In genomic region chr3:143429628-143430514, GRCh38 we compare ENCODE assay signal across 23 cellular contexts.
DNase-seq lines count a peak whose midpoint lies in the region; ATAC-seq, FAIRE-seq and TF ChIP-seq lines count a peak whose summit lies in the region.
"Had no signal": no experiment of that assay in that cellular context is flagged by ENCODE, and none has a peak within 500 bp of the region (broad histone marks: within the 10 kb centered on the region; RNA-seq: fewer than 3 reads in every experiment).

No MANE protein-coding gene starts in this region.

- H3K27me3 ChIP-seq in GM23338 (ENCODE audit: insufficient read depth) (no peaks in the 10 kb centered on the region), upper lobe of left lung (no peaks in the 10 kb centered on the region)
- H3K27me3 ChIP-seq: hepatocyte, right atrium auricular region had no signal

- H3K79me2 ChIP-seq in GM23338 (replicated peaks; ENCODE audit: insufficient read depth), result no peaks in the 10 kb centered on the region
- H3K79me2 ChIP-seq: hepatocyte had no signal

- H3K36me3 ChIP-seq in GM23338 (ENCODE audit: insufficient read depth), result no peaks in the 10 kb centered on the region
- no peaks in the 10 kb centered on the region for H3K36me3 ChIP-seq in upper lobe of left lung
- H3K36me3 ChIP-seq: right atrium auricular region had no signal

- no peaks in the 10 kb centered on the region for H3K9me2 ChIP-seq in GM23338 (ENCODE audit: insufficient read depth)

- peaks cover 11% of the 10 kb centered on the region for H3K4me1 ChIP-seq in GM23338 (ENCODE audit: insufficient read depth)
- peaks cover 0 to 8% (median 5%) of the 10 kb centered on the region in 4 donors for H3K4me1 ChIP-seq in upper lobe of left lung
- H3K4me1 ChIP-seq: right atrium auricular region had no signal

- CTCF ChIA-PET in activated CD4-positive, alpha-beta memory T cell treated with anti-CD3 and anti-CD28 coated beads, Interleukin-2, amount 10 ng/mL, durations not matched to agents 7 days and 5 days (lab: Charles Lee), result no interaction called here

- no peak overlapping the region for H2AFZ ChIP-seq in GM23338
- H2AFZ ChIP-seq: hepatocyte had no signal

- FAIRE-seq in H54 (lab: Jason Lieb, UNC), result no peak

- WGBS in upper lobe of left lung, 2 donors, result 88 to 91% methylated on average over 5 of the region's 5 CpGs

- no peaks in the 10 kb centered on the region for H3K9me3 ChIP-seq in upper lobe of left lung
- H3K9me3 ChIP-seq: right atrium auricular region had no signal

- peaks cover 26% of the 10 kb centered on the region for H3K4me1 Mint-ChIP-seq in GM23338
- H3K4me1 Mint-ChIP-seq in activated CD4-positive, alpha-beta memory T cell treated with anti-CD3 and anti-CD28 coated beads, Interleukin-2, amount 10 ng/mL, durations not matched to agents 7 days and 5 days, result peaks cover under 1% of the 10 kb centered on the region

- DNase-seq in A172 (ENCODE audit: low spot score) (peak; percentile 24), GM23338 (ENCODE audit: low spot score) (peak; percentile 13), RPMI8226 (peak; percentile 14), iris pigment epithelial cell (ENCODE audit: low read depth) (peak; percentile 59), upper lobe of left lung (no peak), H54 (ENCODE audit: insufficient read length, low spot score) (no peak), NCI-H2227 (lab: John Stamatoyannopoulos, UW; ENCODE audit: unreplicated experiment) (no peak)
- no peak for DNase-seq in activated CD4-positive, alpha-beta memory T cell treated with anti-CD3 and anti-CD28 coated beads, Interleukin-2, amount 10 ng/mL, durations not matched to agents 7 days and 5 days
- DNase-seq: activated CD8-positive, alpha-beta T cell treated with anti-CD3 and anti-CD28 coated beads for 36 hours; activated naive CD8-positive, alpha-beta T cell treated with anti-CD3 and anti-CD28 coated beads for 36 hours; activated T-cell treated with anti-CD3 and anti-CD28 coated beads, Interleukin-2, amount 50 U/mL, for 4 hours; caudate nucleus; DMS153; kidney glomerular epithelial cell; NCI-H1436 treated with DMSO at 0.1 percent for 48 hours; occipital lobe; stimulated activated naive CD8-positive, alpha-beta T cell treated with anti-CD3 and anti-CD28 coated beads, Interleukin-15, amount 100 ng/mL, for 72 hours had no signal

- H3F3A ChIP-seq in GM23338 (replicated peaks; ENCODE audit: low read depth), result no peaks in the 10 kb centered on the region

- no peaks in the 10 kb centered on the region for H3K9me3 Mint-ChIP-seq in GM23338
- H3K9me3 Mint-ChIP-seq in activated CD4-positive, alpha-beta memory T cell treated with anti-CD3 and anti-CD28 coated beads, Interleukin-2, amount 10 ng/mL, durations not matched to agents 7 days and 5 days, result no peaks in the 10 kb centered on the region
- H3K9me3 Mint-ChIP-seq: activated CD8-positive, alpha-beta T cell treated with anti-CD3 and anti-CD28 coated beads for 36 hours; activated naive CD8-positive, alpha-beta T cell treated with anti-CD3 and anti-CD28 coated beads for 36 hours; activated T-cell treated with anti-CD3 and anti-CD28 coated beads, Interleukin-2, amount 50 U/mL, for 4 hours; stimulated activated naive CD8-positive, alpha-beta T cell treated with anti-CD3 and anti-CD28 coated beads, Interleukin-15, amount 100 ng/mL, for 72 hours had no signal

- no peak overlapping the region for H3K4me3 Mint-ChIP-seq in GM23338
- no peak overlapping the region for H3K4me3 Mint-ChIP-seq in activated CD4-positive, alpha-beta memory T cell treated with anti-CD3 and anti-CD28 coated beads, Interleukin-2, amount 10 ng/mL, durations not matched to agents 7 days and 5 days
- H3K4me3 Mint-ChIP-seq: activated CD8-positive, alpha-beta T cell treated with anti-CD3 and anti-CD28 coated beads for 36 hours; activated naive CD8-positive, alpha-beta T cell treated with anti-CD3 and anti-CD28 coated beads for 36 hours; activated T-cell treated with anti-CD3 and anti-CD28 coated beads, Interleukin-2, amount 50 U/mL, for 4 hours; stimulated activated naive CD8-positive, alpha-beta T cell treated with anti-CD3 and anti-CD28 coated beads, Interleukin-15, amount 100 ng/mL, for 72 hours; type B pancreatic cell had no signal

- H3K4me3 ChIP-seq in GM23338, result no peak overlapping the region
- no peak overlapping the region for H3K4me3 ChIP-seq in upper lobe of left lung
- H3K4me3 ChIP-seq: hepatocyte, right atrium auricular region had no signal

- TF ChIP-seq CTCF in GM23338 (conservative IDR thresholded peaks at IDR 0.05; ENCODE audit: low read depth in 2 of 2) (no peak), upper lobe of left lung (IDR thresholded peaks at IDR 0.05) (no peak)

- H3K4me2 ChIP-seq in GM23338, result peak overlapping the region; percentile 51; the same call in 1 of the 2 replicates
- H3K4me2 ChIP-seq: hepatocyte had no signal

- TF ChIP-seq EP300 in upper lobe of left lung (IDR thresholded peaks at IDR 0.05), result no peak

- ATAC-seq in GM23338 (peak; percentile 77), upper lobe of left lung (ENCODE audit: low FRiP score in 2 of 2) (no peak)
- ATAC-seq: activated CD8-positive, alpha-beta T cell treated with anti-CD3 and anti-CD28 coated beads for 36 hours; activated T-cell treated with anti-CD3 and anti-CD28 coated beads, Interleukin-2, amount 50 U/mL, for 4 hours; stimulated activated naive CD8-positive, alpha-beta T cell treated with anti-CD3 and anti-CD28 coated beads, Interleukin-15, amount 100 ng/mL, for 72 hours had no signal

- H3K27me3 Mint-ChIP-seq in GM23338 (ENCODE audit: insufficient read depth, low read depth, poor library complexity), result peaks cover 4% of the 10 kb centered on the region
- no peaks in the 10 kb centered on the region for H3K27me3 Mint-ChIP-seq in activated CD4-positive, alpha-beta memory T cell treated with anti-CD3 and anti-CD28 coated beads, Interleukin-2, amount 10 ng/mL, durations not matched to agents 7 days and 5 days
- H3K27me3 Mint-ChIP-seq: activated CD8-positive, alpha-beta T cell treated with anti-CD3 and anti-CD28 coated beads for 36 hours; activated naive CD8-positive, alpha-beta T cell treated with anti-CD3 and anti-CD28 coated beads for 36 hours; stimulated activated naive CD8-positive, alpha-beta T cell treated with anti-CD3 and anti-CD28 coated beads, Interleukin-15, amount 100 ng/mL, for 72 hours; type B pancreatic cell had no signal

- POLR2A ChIA-PET in activated CD4-positive, alpha-beta memory T cell treated with anti-CD3 and anti-CD28 coated beads, Interleukin-2, amount 10 ng/mL, durations not matched to agents 7 days and 5 days (lab: Charles Lee), result no interaction called here

- H3K36me3 Mint-ChIP-seq in GM23338 (ENCODE audit: low read depth), result no peaks in the 10 kb centered on the region
- H3K36me3 Mint-ChIP-seq in activated CD4-positive, alpha-beta memory T cell treated with anti-CD3 and anti-CD28 coated beads, Interleukin-2, amount 10 ng/mL, durations not matched to agents 7 days and 5 days (ENCODE audit: low read depth), result no peaks in the 10 kb centered on the region
- H3K36me3 Mint-ChIP-seq: activated naive CD8-positive, alpha-beta T cell treated with anti-CD3 and anti-CD28 coated beads for 36 hours; type B pancreatic cell had no signal

- no peak overlapping the region for H3K27ac Mint-ChIP-seq in GM23338
- no peak overlapping the region for H3K27ac Mint-ChIP-seq in activated CD4-positive, alpha-beta memory T cell treated with anti-CD3 and anti-CD28 coated beads, Interleukin-2, amount 10 ng/mL, durations not matched to agents 7 days and 5 days
- H3K27ac Mint-ChIP-seq: activated CD8-positive, alpha-beta T cell treated with anti-CD3 and anti-CD28 coated beads for 36 hours; activated naive CD8-positive, alpha-beta T cell treated with anti-CD3 and anti-CD28 coated beads for 36 hours; stimulated activated naive CD8-positive, alpha-beta T cell treated with anti-CD3 and anti-CD28 coated beads, Interleukin-15, amount 100 ng/mL, for 72 hours; type B pancreatic cell had no signal

- TF ChIP-seq POLR2A in upper lobe of left lung (IDR thresholded peaks at IDR 0.05) (no peak), H54 (IDR thresholded peaks at IDR 0.05; ENCODE audit: low read depth, low read length) (no peak)

- no peak overlapping the region for H3K27ac ChIP-seq in GM23338 (ENCODE audit: low read depth)
- no peak overlapping the region for H3K27ac ChIP-seq in upper lobe of left lung
- H3K27ac ChIP-seq: 22Rv1, hepatocyte, right atrium auricular region, RWPE1, VCaP had no signal

- no peaks in the 10 kb centered on the region for H4K20me1 ChIP-seq in GM23338 (replicated peaks; ENCODE audit: insufficient read depth)

TF ChIP-seq in GM23338, 12 proteins besides CTCF, POLR2A, EP300 and RAD21 (continues in another document):
- no peak for TF ChIP-seq POLR2AphosphoS5 (IDR thresholded peaks at IDR 0.05; ENCODE audit: low read depth)
- no peak for TF ChIP-seq STAT1 (IDR thresholded peaks at IDR 0.05; ENCODE audit: unreplicated experiment)
- TF ChIP-seq ZNF114 (CRISPR knock-in tag; IDR thresholded peaks at IDR 0.05), result no peak
- TF ChIP-seq ZNF331 (CRISPR knock-in tag; IDR thresholded peaks at IDR 0.05; ENCODE audit: low read depth), result no peak
- TF ChIP-seq EZH2phosphoT487 (IDR thresholded peaks at IDR 0.05; ENCODE audit: unreplicated experiment), result no peak
- TF ChIP-seq JUNB (IDR thresholded peaks at IDR 0.05; ENCODE audit: unreplicated experiment), result no peak
- no peak for TF ChIP-seq NANOG (IDR thresholded peaks at IDR 0.05; ENCODE audit: borderline replicate concordance)

Comparison
In these comparisons a context has a peak if more than half of its experiments do, and no peak if none do; other contexts are left out.
1. DNase-seq: peak in A172 (single experiment), GM23338 (single experiment), RPMI8226 (single experiment) and iris pigment epithelial cell (single experiment); none in activated CD4-positive, alpha-beta memory T cell treated with anti-CD3 and anti-CD28 coated beads, Interleukin-2, amount 10 ng/mL, durations not matched to agents 7 days and 5 days (single experiment), upper lobe of left lung (0 of 2), H54 (single experiment) and NCI-H2227 (single experiment).